ENCODE assay signal across 8 cellular contexts in genomic region chr22:42512273-42512990, GRCh38. TPM values are rescaled to one million over a fixed set of nuclear protein-coding genes. Genes with fewer than 3 reads are reported as not detected.
DNase-seq lines count a peak whose midpoint lies in the region; ATAC-seq and TF ChIP-seq lines count a peak whose summit lies in the region.
"Not testable (repeated sequence)": the region's sequence is repeated elsewhere in the genome, so short reads cannot be mapped to it uniquely, and the experiment has no call there.

No MANE protein-coding gene starts in this region.

- not testable (repeated sequence) for H2AFZ ChIP-seq in PC-3 (ENCODE audit: low read length)

- H3K79me2 ChIP-seq in PC-3 (ENCODE audit: low read length) = not testable (repeated sequence)

- H3K4me1 ChIP-seq in HUES48 (ENCODE audit: control insufficient read depth, insufficient read depth, low read length); PC-3 (ENCODE audit: insufficient read depth, low read length): not testable (repeated sequence)
- peaks cover 11% of the 10 kb centered on the region for H3K4me1 ChIP-seq in testis

- not testable (repeated sequence) for H3K27me3 Mint-ChIP-seq in mesothelial cell of epicardium (ENCODE audit: low read depth)

- H3K4me2 ChIP-seq in PC-3 (ENCODE audit: low read length) = not testable (repeated sequence)

- intact Hi-C loops in PC-3 (cut with micrococcal nuclease); left ventricle myocardium superior (cut with micrococcal nuclease); testis (cut with DNase I; ENCODE audit: low total_unique reads): not testable (repeated sequence)

- 53 to 55% methylated on average over 14 to 22 of the region's 22 CpGs for whole genome bisulfite sequencing in testis, 2 donors

- POLR2A ChIA-PET in PC-3 (lab: Charles Lee; ENCODE audit: unreplicated experiment) = not testable (repeated sequence)

- TF ChIP-seq CTCF in PC-3 (conservative IDR thresholded peaks at IDR 0.05; ENCODE audit: low read depth, low read length) (0 out of 2 replicates have a peak, but pooled peaks have one; percentile 18), epithelial cell of proximal tubule (conservative IDR thresholded peaks at IDR 0.05; ENCODE audit: low read depth, low read length) (peak; percentile 37), testis (IDR thresholded peaks at IDR 0.05) (peak in 1 of 3 experiments; percentile 61)
- TF ChIP-seq CTCF in mesothelial cell of epicardium (IDR thresholded peaks at IDR 0.05; ENCODE audit: unreplicated experiment) = not testable (repeated sequence)

- DNase-seq in ELR (ENCODE audit: low read depth) = peak; percentile 49
- DNase-seq in PC-3; epithelial cell of proximal tubule (ENCODE audit: low read depth); mesothelial cell of epicardium (ENCODE audit: low spot score in 2 of 2, unreplicated experiment in 2 of 2): not testable (repeated sequence)
- DNase-seq in amniotic epithelial cell (ENCODE audit: low read depth) = peak; percentile 45
- DNase-seq in left ventricle myocardium superior = peak; percentile 42
- peak; percentile 71 for DNase-seq in testis

- H3K9ac ChIP-seq in HUES48 (ENCODE audit: low read depth, low read length); PC-3 (ENCODE audit: low read length): not testable (repeated sequence)

- not testable (repeated sequence) for H4K20me1 ChIP-seq in PC-3 (ENCODE audit: low read length)

- 0 out of 2 replicates have a peak, but pooled peaks have one; percentile 22 for ATAC-seq in PC-3
- ATAC-seq in left ventricle myocardium superior = peak; percentile 63

- not testable (repeated sequence) for TF ChIP-seq POLR2A in testis (IDR thresholded peaks at IDR 0.05)

- peaks cover 43% of the 10 kb centered on the region for H3K36me3 ChIP-seq in HUES48 (ENCODE audit: control insufficient read depth, insufficient read depth, low read length)
- not testable (repeated sequence) for H3K36me3 ChIP-seq in PC-3 (ENCODE audit: low read depth, low read length); testis (ENCODE audit: low read depth, missing control alignments)

- not testable (repeated sequence) for BruUV-seq in PC-3 (replicated peaks; lab: Mats Ljungman, UMichigan)

- H3K27ac Mint-ChIP-seq in mesothelial cell of epicardium = peak overlapping the region; percentile 77

- CTCF ChIA-PET in PC-3 (lab: Charles Lee) = not testable (repeated sequence)

- not testable (repeated sequence) for H3K4me3 Mint-ChIP-seq in mesothelial cell of epicardium

- H3K27ac ChIP-seq in HUES48 (ENCODE audit: low read depth, low read length) (peak overlapping the region; percentile 11), testis (peak overlapping the region; percentile 59 to 65)
- H3K27ac ChIP-seq in PC-3 (ENCODE audit: low read length) = not testable (repeated sequence)

- not testable (repeated sequence) for H3K4me1 Mint-ChIP-seq in mesothelial cell of epicardium

- H3K9me3 ChIP-seq in HUES48 (ENCODE audit: control insufficient read depth, insufficient read depth, low read length); PC-3 (ENCODE audit: low read length); testis: not testable (repeated sequence)

- not testable (repeated sequence) for H3K36me3 Mint-ChIP-seq in mesothelial cell of epicardium

- not testable (repeated sequence) for H3K27me3 ChIP-seq in HUES48 (ENCODE audit: control insufficient read depth, insufficient read depth, low read length); PC-3 (ENCODE audit: low read length); testis

- not testable (repeated sequence) for H3K9me2 ChIP-seq in PC-3 (replicated peaks; ENCODE audit: low read length)

- not testable (repeated sequence) for H3K9me3 Mint-ChIP-seq in mesothelial cell of epicardium

- not testable (repeated sequence) for H3F3A ChIP-seq in PC-3 (ENCODE audit: low read length, unreplicated experiment)

- H3K4me3 ChIP-seq in HUES48 (ENCODE audit: low read depth, low read length); PC-3 (ENCODE audit: low read length); epithelial cell of proximal tubule (ENCODE audit: low read depth, low read length); testis: not testable (repeated sequence)

RNA-seq across cellular contexts. Expression of gene RRP7A, which starts 7.2 kb away (rescaled TPM):
- total RNA-seq in PC-3 (2014; rRNA removed) (50.2 and 71.9 TPM in 2 replicates), epithelial cell of proximal tubule (52.6 and 109 TPM in 2 replicates), left ventricle myocardium superior (16.0 TPM), mesothelial cell of epicardium (52.2 to 59.6 TPM (median 53.2 TPM) in 3 replicates), testis (10 to 100 TPM; 30.8 to 43.3 TPM)
- polyA plus RNA-seq in testis (ENCODE audit: insufficient read depth, low read depth, low replicate concordance) = 62.8 TPM

RNA-seq across cellular contexts. Expression of gene SERHL2, which starts 41.3 kb away (rescaled TPM):
- total RNA-seq in PC-3 (2014; rRNA removed) = 4.9 and 5.4 TPM in 2 replicates
- 0.23 and 5.0 TPM in 2 replicates for total RNA-seq in epithelial cell of proximal tubule
- total RNA-seq in left ventricle myocardium superior = 1.6 TPM
- total RNA-seq in mesothelial cell of epicardium = 2.5 to 3.0 TPM (median 2.6 TPM) in 3 replicates
- total RNA-seq in testis = 1 to 10 TPM; 6.9 to 8.8 TPM
- polyA plus RNA-seq in testis (ENCODE audit: insufficient read depth, low read depth, low replicate concordance) = 11.3 TPM
